Comparison of ENCODE assay signal across 11 cellular contexts in genomic region chr20:37727247-37727956, GRCh38. TPM values are rescaled to one million over a fixed set of nuclear protein-coding genes. Genes with fewer than 3 reads are reported as not detected.
DNase-seq lines count a peak whose midpoint lies in the region; ATAC-seq and TF ChIP-seq lines count a peak whose summit lies in the region.
"Had no signal": no experiment of that assay in that cellular context is flagged by ENCODE, and none has a peak within 500 bp of the region (broad histone marks: within the 10 kb centered on the region; RNA-seq: fewer than 3 reads in every experiment).

No MANE protein-coding gene starts in this region.

- H3K27ac ChIP-seq in cardiac muscle cell: peak overlapping the region; percentile 93
- H3K27ac ChIP-seq in trophoblast cell (ENCODE audit: low read depth, low read length): peak overlapping the region; percentile 32
- H3K27ac ChIP-seq in CD8-positive, alpha-beta T cell (ENCODE audit: low read depth, low read length): no peak overlapping the region

- H2BK120ac ChIP-seq in trophoblast cell (ENCODE audit: insufficient read depth, low read length, poor library complexity): no peak overlapping the region

- no peak overlapping the region for H3K4me2 ChIP-seq in trophoblast cell (ENCODE audit: low read length)

- no peak overlapping the region for H3K23ac ChIP-seq in trophoblast cell (ENCODE audit: low read length)

- H3K9me3 ChIP-seq in NT2/D1 (ENCODE audit: insufficient read depth, low read length): no peaks in the 10 kb centered on the region
- no peaks in the 10 kb centered on the region for H3K9me3 ChIP-seq in cardiac muscle cell (ENCODE audit: low read depth)
- no peaks in the 10 kb centered on the region for H3K9me3 ChIP-seq in trophoblast cell (ENCODE audit: insufficient read depth, low read depth, low read length)
- H3K9me3 ChIP-seq in CD8-positive, alpha-beta T cell (ENCODE audit: low read length): no peaks in the 10 kb centered on the region

- no peak for TF ChIP-seq CTCF in cardiac muscle cell (IDR thresholded peaks at IDR 0.05; ENCODE audit: low read depth, low read length)
- no peak for TF ChIP-seq CTCF in CD8-positive, alpha-beta T cell (IDR thresholded peaks at IDR 0.05)

- no peak overlapping the region for H4K91ac ChIP-seq in trophoblast cell (ENCODE audit: low read depth, low read length)

- intact Hi-C loops in CD8-positive, alpha-beta T cell (cut with DNase I, micrococcal nuclease): no loop called here

- H3K79me2 ChIP-seq in trophoblast cell (ENCODE audit: control insufficient read depth, insufficient read depth, low read length, poor library complexity): no peaks in the 10 kb centered on the region

- H3K4me1 ChIP-seq in NT2/D1 (ENCODE audit: insufficient read depth, insufficient read length): no peaks in the 10 kb centered on the region
- H3K4me1 ChIP-seq in cardiac muscle cell (ENCODE audit: low read depth): peaks cover 59% of the 10 kb centered on the region
- H3K4me1 ChIP-seq in trophoblast cell (ENCODE audit: control insufficient read depth in 1 of 2, insufficient read depth in 2 of 2, low read length in 2 of 2): peaks cover 2 to 7% of the 10 kb centered on the region in 2 experiments
- H3K4me1 ChIP-seq in CD8-positive, alpha-beta T cell (ENCODE audit: insufficient read depth, low read length): no peaks in the 10 kb centered on the region

- peak overlapping the region; percentile 21 for H2BK5ac ChIP-seq in trophoblast cell (ENCODE audit: low read depth, low read length, poor library complexity)

- H4K8ac ChIP-seq in trophoblast cell (ENCODE audit: low read depth, low read length): no peak overlapping the region

- no peak overlapping the region for H2AK5ac ChIP-seq in trophoblast cell (ENCODE audit: low read length)

- no peak overlapping the region for H3K4ac ChIP-seq in trophoblast cell (ENCODE audit: low read depth, low read length)

- POLR2A ChIA-PET in CD8-positive, alpha-beta T cell (lab: Charles Lee): no interaction called here

- no peak overlapping the region for H3K27ac Mint-ChIP-seq in CD8-positive, alpha-beta T cell
- peak overlapping the region in 1 of 6 donors; percentile 7 for H3K27ac Mint-ChIP-seq in immature natural killer cell
- H3K27ac Mint-ChIP-seq: naive thymus-derived CD4-positive, alpha-beta T cell had no signal

- peaks cover 42% of the 10 kb centered on the region for H3K4me1 Mint-ChIP-seq in CD8-positive, alpha-beta T cell (ENCODE audit: low read depth)
- H3K4me1 Mint-ChIP-seq in immature natural killer cell: peaks cover 32 to 67% of the 10 kb centered on the region in 2 donors

- H3K36me3 ChIP-seq in NT2/D1 (ENCODE audit: insufficient read depth, insufficient read length, low read length) (peaks cover 3% of the 10 kb centered on the region), cardiac muscle cell (no peaks in the 10 kb centered on the region), trophoblast cell (ENCODE audit: control insufficient read depth in 1 of 2, insufficient read depth in 2 of 2, low read length in 2 of 2) (no peaks in the 10 kb centered on the region)
- no peaks in the 10 kb centered on the region for H3K36me3 ChIP-seq in CD8-positive, alpha-beta T cell (ENCODE audit: insufficient read depth, low read length)

- peaks cover 24% of the 10 kb centered on the region for H3K36me3 Mint-ChIP-seq in CD8-positive, alpha-beta T cell
- H3K36me3 Mint-ChIP-seq in immature natural killer cell: peaks cover 0 to 4% (median 3%) of the 10 kb centered on the region in 3 donors

- H3K4me3 ChIP-seq in NT2/D1 (ENCODE audit: insufficient read length, low read depth): no peak overlapping the region
- no peak overlapping the region for H3K4me3 ChIP-seq in cardiac muscle cell
- no peak overlapping the region for H3K4me3 ChIP-seq in trophoblast cell (ENCODE audit: low read depth, low read length)
- no peak overlapping the region for H3K4me3 ChIP-seq in CD8-positive, alpha-beta T cell (ENCODE audit: low read depth, low read length)

- H3K27me3 ChIP-seq in NT2/D1 (ENCODE audit: insufficient read depth, insufficient read length) (no peaks in the 10 kb centered on the region), cardiac muscle cell (no peaks in the 10 kb centered on the region), trophoblast cell (ENCODE audit: insufficient read depth, low read length) (no peaks in the 10 kb centered on the region)
- H3K27me3 ChIP-seq in CD8-positive, alpha-beta T cell (ENCODE audit: insufficient read depth, low read length): no peaks in the 10 kb centered on the region

- no peak overlapping the region for H3K4me3 Mint-ChIP-seq in CD8-positive, alpha-beta T cell
- no peak overlapping the region for H3K4me3 Mint-ChIP-seq in immature natural killer cell
- H3K4me3 Mint-ChIP-seq: naive thymus-derived CD4-positive, alpha-beta T cell had no signal

- H2AFZ ChIP-seq in trophoblast cell (ENCODE audit: insufficient read depth, low read length, poor library complexity): no peak overlapping the region

- CTCF ChIA-PET in CD8-positive, alpha-beta T cell (lab: Charles Lee): no interaction called here

- no peak overlapping the region for H2BK12ac ChIP-seq in trophoblast cell (ENCODE audit: low read length)

- WGBS in trophoblast cell (ENCODE audit: extremely low coverage, insufficient coverage, insufficient read length): no CpG with 5 or more reads among the region's 4 CpGs

- H3K18ac ChIP-seq in trophoblast cell (ENCODE audit: low read length): no peak overlapping the region

- H4K12ac ChIP-seq in trophoblast cell (ENCODE audit: low read depth, low read length): no peak overlapping the region

- ATAC-seq in CD8-positive, alpha-beta T cell: no peak
- ATAC-seq in HG03196 (IDR thresholded peaks at IDR 0.05; ENCODE audit: unreplicated experiment) (no peak), GM21526 (IDR thresholded peaks at IDR 0.05; ENCODE audit: low FRiP score, unreplicated experiment) (no peak)
- ATAC-seq: naive thymus-derived CD4-positive, alpha-beta T cell had no signal

- no peaks in the 10 kb centered on the region for H3K79me1 ChIP-seq in trophoblast cell (ENCODE audit: low read length)

- H3K27me3 Mint-ChIP-seq in CD8-positive, alpha-beta T cell (ENCODE audit: low read depth): no peaks in the 10 kb centered on the region
- no peaks in the 10 kb centered on the region for H3K27me3 Mint-ChIP-seq in immature natural killer cell (ENCODE audit: low read depth in 3 of 3)
- H3K27me3 Mint-ChIP-seq: naive thymus-derived CD4-positive, alpha-beta T cell had no signal

- H3K14ac ChIP-seq in trophoblast cell (ENCODE audit: low read length): no peak overlapping the region

- no peaks in the 10 kb centered on the region for H3K9me3 Mint-ChIP-seq in CD8-positive, alpha-beta T cell
- no peaks in the 10 kb centered on the region for H3K9me3 Mint-ChIP-seq in immature natural killer cell
- H3K9me3 Mint-ChIP-seq: naive thymus-derived CD4-positive, alpha-beta T cell had no signal

- no peak overlapping the region for H3K9ac ChIP-seq in NT2/D1 (ENCODE audit: insufficient read length, low read depth)
- no peak overlapping the region for H3K9ac ChIP-seq in trophoblast cell (ENCODE audit: low read length)

- DNase-seq in GM03348 (ENCODE audit: low spot score): peak; percentile 29
- DNase-seq in NT2/D1 (ENCODE audit: low read depth, low spot score): peak; percentile 6
- DNase-seq in cardiac muscle cell (ENCODE audit: low read depth in 1 of 2, low spot score in 1 of 2): peak; percentile 40 to 64
- DNase-seq in trophoblast cell: peak; percentile 42 to 51
- DNase-seq in CD8-positive, alpha-beta T cell: no peak
- no peak for DNase-seq in immature natural killer cell
- DNase-seq: activated CD8-positive, alpha-beta memory T cell treated with anti-CD3 and anti-CD28 coated beads, Interleukin-2, amount 50 U/mL, for 4 hours; MM.1S; naive thymus-derived CD4-positive, alpha-beta T cell had no signal

RNA-seq across cellular contexts. Expression of gene CTNNBL1, which starts 33.6 kb away (rescaled TPM):
- 32.9 and 37.0 TPM in 2 replicates for total RNA-seq in cardiac muscle cell
- polyA plus RNA-seq in cardiac muscle cell: 68.6 and 76.2 TPM in 2 replicates
- 114 and 118 TPM in 2 replicates for polyA plus RNA-seq in trophoblast cell (2013)
- 10 to 100 TPM; 22.4 to 26.8 TPM for total RNA-seq in CD8-positive, alpha-beta T cell
- polyA plus RNA-seq in immature natural killer cell: 100 to 1,000 TPM in 2 of 3 donors, 10 to 100 TPM in 1; 99.5 to 109 (median 105) TPM

Comparison
In these comparisons a context has a peak if more than half of its experiments do, and no peak if none do; other contexts are left out.
1. DNase-seq: peak in GM03348 (single experiment), NT2/D1 (single experiment), cardiac muscle cell (2 of 2) and trophoblast cell (2 of 2); none in CD8-positive, alpha-beta T cell (0 of 7) and immature natural killer cell (0 of 3).